23 cellular contexts compared by ENCODE assay signal in genomic region chr5:147871980-147872549, GRCh38. TPM values are rescaled to one million over a fixed set of nuclear protein-coding genes. Genes with fewer than 3 reads are reported as not detected.
"Had no signal": no experiment of that assay in that cellular context is flagged by ENCODE, and none has a peak within 500 bp of the region (broad histone marks: within the 10 kb centered on the region; RNA-seq: fewer than 3 reads in every experiment).

No MANE protein-coding gene starts in this region.

RNA-seq across cellular contexts. Expression of gene SCGB3A2, which starts 6.4 kb away (rescaled TPM):
- total RNA-seq: activated CD4-positive, alpha-beta memory T cell treated with anti-CD3 and anti-CD28 coated beads for 36 hours; activated CD4-positive, alpha-beta T cell treated with anti-CD3 and anti-CD28 coated beads for 36 hours; activated CD4-positive, alpha-beta T cell treated with anti-CD3 and anti-CD28 coated beads, Interleukin-2, amount 10 ng/mL, durations not matched to agents 24 days and 14 days; activated CD8-positive, alpha-beta memory T cell treated with anti-CD3 and anti-CD28 coated beads for 36 hours; activated CD8-positive, alpha-beta memory T cell treated with anti-CD3 and anti-CD28 coated beads, Interleukin-2, amount 10 ng/mL, durations not matched to agents 7 days and 5 days; activated CD8-positive, alpha-beta T cell treated with anti-CD3 and anti-CD28 coated beads, Interleukin-2, amount 10 ng/mL, durations not matched to agents 7 days and 5 days; activated naive CD4-positive, alpha-beta T cell treated with anti-CD3 and anti-CD28 coated beads for 36 hours; activated naive CD8-positive, alpha-beta T cell treated with anti-CD3 and anti-CD28 coated beads for 36 hours; activated T-helper 1 cell treated with anti-CD3 and anti-CD28 coated beads, Interleukin-12 subunit alpha, Interleukin-12 subunit beta, Interleukin-2, Interleukin-4 antibody, amounts not matched to agents 30 ng/mL and 10 ng/mL and 1 ng/mL, durations not matched to agents 14 hours and 24 hours and 36 hours; activated T-helper 2 cell treated with anti-CD3 and anti-CD28 coated beads, Interferon-gamma antibody, Interleukin-2, Interleukin-4, amounts not matched to agents 10 μg/mL and 5 μg/mL and 100 μg/mL, durations not matched to agents 14 hours and 24 hours and 36 hours; aorta; body of pancreas; chondrocyte; dermis blood vessel endothelial cell; endothelial cell of umbilical vein; esophagus squamous epithelium; fibroblast of lung; fibroblast of villous mesenchyme; gastroesophageal sphincter; glomerular endothelial cell; T-helper 17 cell had no signal
- polyA plus RNA-seq: endothelial cell of umbilical vein, fibroblast of lung had no signal

RNA-seq across cellular contexts. Expression of gene C5orf46, which starts 34.3 kb away (rescaled TPM):
- total RNA-seq: activated CD4-positive, alpha-beta memory T cell treated with anti-CD3 and anti-CD28 coated beads for 36 hours; activated CD4-positive, alpha-beta T cell treated with anti-CD3 and anti-CD28 coated beads for 36 hours; activated CD4-positive, alpha-beta T cell treated with anti-CD3 and anti-CD28 coated beads, Interleukin-2, amount 10 ng/mL, durations not matched to agents 24 days and 14 days; activated CD8-positive, alpha-beta memory T cell treated with anti-CD3 and anti-CD28 coated beads for 36 hours; activated CD8-positive, alpha-beta memory T cell treated with anti-CD3 and anti-CD28 coated beads, Interleukin-2, amount 10 ng/mL, durations not matched to agents 7 days and 5 days; activated CD8-positive, alpha-beta T cell treated with anti-CD3 and anti-CD28 coated beads, Interleukin-2, amount 10 ng/mL, durations not matched to agents 7 days and 5 days; activated naive CD4-positive, alpha-beta T cell treated with anti-CD3 and anti-CD28 coated beads for 36 hours; activated naive CD8-positive, alpha-beta T cell treated with anti-CD3 and anti-CD28 coated beads for 36 hours; activated T-helper 1 cell treated with anti-CD3 and anti-CD28 coated beads, Interleukin-12 subunit alpha, Interleukin-12 subunit beta, Interleukin-2, Interleukin-4 antibody, amounts not matched to agents 30 ng/mL and 10 ng/mL and 1 ng/mL, durations not matched to agents 14 hours and 24 hours and 36 hours; activated T-helper 2 cell treated with anti-CD3 and anti-CD28 coated beads, Interferon-gamma antibody, Interleukin-2, Interleukin-4, amounts not matched to agents 10 μg/mL and 5 μg/mL and 100 μg/mL, durations not matched to agents 14 hours and 24 hours and 36 hours; adrenal gland; body of pancreas; dermis blood vessel endothelial cell; endothelial cell of umbilical vein; esophagus squamous epithelium; fibroblast of lung; gastroesophageal sphincter; glomerular endothelial cell; T-helper 17 cell had no signal
- polyA plus RNA-seq: adrenal gland, esophagus, fibroblast of lung had no signal

RNA-seq across cellular contexts. Expression of gene SPINK1, which starts 40.6 kb away (rescaled TPM):
- total RNA-seq: activated CD4-positive, alpha-beta memory T cell treated with anti-CD3 and anti-CD28 coated beads for 36 hours; activated CD4-positive, alpha-beta T cell treated with anti-CD3 and anti-CD28 coated beads for 36 hours; activated CD4-positive, alpha-beta T cell treated with anti-CD3 and anti-CD28 coated beads, Interleukin-2, amount 10 ng/mL, durations not matched to agents 24 days and 14 days; activated CD8-positive, alpha-beta memory T cell treated with anti-CD3 and anti-CD28 coated beads for 36 hours; activated CD8-positive, alpha-beta memory T cell treated with anti-CD3 and anti-CD28 coated beads, Interleukin-2, amount 10 ng/mL, durations not matched to agents 7 days and 5 days; activated CD8-positive, alpha-beta T cell treated with anti-CD3 and anti-CD28 coated beads, Interleukin-2, amount 10 ng/mL, durations not matched to agents 7 days and 5 days; activated naive CD4-positive, alpha-beta T cell treated with anti-CD3 and anti-CD28 coated beads for 36 hours; activated naive CD8-positive, alpha-beta T cell treated with anti-CD3 and anti-CD28 coated beads for 36 hours; activated T-helper 1 cell treated with anti-CD3 and anti-CD28 coated beads, Interleukin-12 subunit alpha, Interleukin-12 subunit beta, Interleukin-2, Interleukin-4 antibody, amounts not matched to agents 30 ng/mL and 10 ng/mL and 1 ng/mL, durations not matched to agents 14 hours and 24 hours and 36 hours; activated T-helper 2 cell treated with anti-CD3 and anti-CD28 coated beads, Interferon-gamma antibody, Interleukin-2, Interleukin-4, amounts not matched to agents 10 μg/mL and 5 μg/mL and 100 μg/mL, durations not matched to agents 14 hours and 24 hours and 36 hours; chondrocyte; dermis blood vessel endothelial cell; endothelial cell of umbilical vein; esophagus squamous epithelium; fibroblast of lung; fibroblast of villous mesenchyme; gastroesophageal sphincter; glomerular endothelial cell; T-helper 17 cell had no signal
- polyA plus RNA-seq: endothelial cell of umbilical vein, fibroblast of lung had no signal
